In the genomic region with DNA sequence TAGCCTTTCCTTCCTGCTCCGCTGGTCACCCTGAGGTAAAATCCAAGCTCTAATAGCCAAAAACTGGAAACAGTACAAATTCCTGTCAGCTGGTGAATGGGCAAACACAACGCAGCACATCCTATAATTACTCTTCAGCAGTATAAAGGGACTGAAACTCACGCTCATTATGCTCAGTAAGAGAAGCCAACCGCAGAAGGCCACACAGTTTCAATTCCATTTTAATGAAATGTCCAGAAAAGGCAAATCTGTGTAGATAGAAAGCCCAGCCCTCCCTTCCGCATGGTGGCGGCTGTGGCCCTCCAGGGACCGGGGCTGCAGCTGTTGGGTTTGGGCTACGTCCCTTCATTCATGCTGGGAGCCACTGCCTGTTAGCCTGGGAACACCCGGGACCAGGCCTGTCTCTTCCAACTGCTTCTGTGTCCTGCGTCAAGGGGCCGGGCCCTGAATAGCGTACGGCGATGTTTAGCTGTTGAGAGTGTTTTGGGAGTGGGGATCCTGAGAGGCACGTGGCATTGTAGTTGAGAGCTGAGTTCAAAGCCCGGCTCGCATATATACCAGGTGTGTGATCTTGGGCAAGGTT, we compare ENCODE assay signal across 8 cellular contexts. TPM values are rescaled to one million over a fixed set of nuclear protein-coding genes. Genes with fewer than 3 reads are reported as not detected.
DNase-seq lines count a peak whose midpoint lies in the region; ATAC-seq and TF ChIP-seq lines count a peak whose summit lies in the region.
"Had no signal": no experiment of that assay in that cellular context is flagged by ENCODE, and none has a peak within 500 bp of the region (broad histone marks: within the 10 kb centered on the region; RNA-seq: fewer than 3 reads in every experiment).

No MANE protein-coding gene starts in this region.

- intact Hi-C loops in dendritic cell treated with granulocyte-macrophage colony-stimulating factor and Interleukin-4, amounts not matched to agents 40 ng/mL and 50 ng/mL, for 4 days (cut with micrococcal nuclease), result no loop called here
- intact Hi-C loops in thyroid gland (cut with DNase I), result no loop called here

- WGBS in thyroid gland, 2 donors, result 53 to 67% methylated on average over 12 to 17 of the region's 17 CpGs

- no peak overlapping the region for H3K4me3 ChIP-seq in thyroid gland (replicated peaks in 1 of 3)
- H3K4me3 ChIP-seq: pancreas had no signal

- peaks cover 0 to 5% of the 10 kb centered on the region in 2 donors for H3K36me3 ChIP-seq in thyroid gland

- no peaks in the 10 kb centered on the region for H3K27me3 ChIP-seq in thyroid gland
- H3K27me3 ChIP-seq: pancreas had no signal

- no peaks in the 10 kb centered on the region for H3K9me3 ChIP-seq in thyroid gland
- H3K9me3 ChIP-seq: pancreas had no signal

- no peak for TF ChIP-seq POLR2A in thyroid gland (IDR thresholded peaks at IDR 0.05)

- H3K27me3 Mint-ChIP-seq in dendritic cell treated with granulocyte-macrophage colony-stimulating factor and Interleukin-4, amounts not matched to agents 40 ng/mL and 50 ng/mL, for 4 days, result no peaks in the 10 kb centered on the region
- peaks cover 0 to 3% (median 0%) of the 10 kb centered on the region in 3 donors for H3K27me3 Mint-ChIP-seq in immature natural killer cell (ENCODE audit: low read depth in 3 of 3)

- H3K4me3 Mint-ChIP-seq in dendritic cell treated with granulocyte-macrophage colony-stimulating factor and Interleukin-4, amounts not matched to agents 40 ng/mL and 50 ng/mL, for 4 days, result no peak overlapping the region
- H3K4me3 Mint-ChIP-seq in immature natural killer cell, result no peak overlapping the region

- peak overlapping the region; percentile 50 for H3K27ac Mint-ChIP-seq in dendritic cell treated with granulocyte-macrophage colony-stimulating factor and Interleukin-4, amounts not matched to agents 40 ng/mL and 50 ng/mL, for 4 days
- peak overlapping the region in 3 of 6 donors; percentile 30 to 74 (median 35) for H3K27ac Mint-ChIP-seq in immature natural killer cell

- DNase-seq in thyroid gland, result peak in 1 of 2 donors; percentile 54
- no peak for DNase-seq in kidney glomerular epithelial cell (lab: John Stamatoyannopoulos, UW)
- DNase-seq in immature natural killer cell, result no peak
- DNase-seq: pancreas had no signal

- H3K9me3 Mint-ChIP-seq in dendritic cell treated with granulocyte-macrophage colony-stimulating factor and Interleukin-4, amounts not matched to agents 40 ng/mL and 50 ng/mL, for 4 days, result no peaks in the 10 kb centered on the region
- H3K9me3 Mint-ChIP-seq in immature natural killer cell, result no peaks in the 10 kb centered on the region

- peaks cover 39% of the 10 kb centered on the region for H3K4me1 Mint-ChIP-seq in dendritic cell treated with granulocyte-macrophage colony-stimulating factor and Interleukin-4, amounts not matched to agents 40 ng/mL and 50 ng/mL, for 4 days (ENCODE audit: low read depth)
- H3K4me1 Mint-ChIP-seq in immature natural killer cell, result peaks cover 14 to 18% of the 10 kb centered on the region in 2 donors

- ATAC-seq in GM19438 (IDR thresholded peaks at IDR 0.05; ENCODE audit: low read depth, unreplicated experiment), result peak; percentile 79
- peak; percentile 76 for ATAC-seq in HG03354 (IDR thresholded peaks at IDR 0.05; ENCODE audit: poor library complexity, severe bottlenecking, unreplicated experiment)
- no peak for ATAC-seq in HG02884 (IDR thresholded peaks at IDR 0.05; ENCODE audit: unreplicated experiment)

- H3K36me3 Mint-ChIP-seq in dendritic cell treated with granulocyte-macrophage colony-stimulating factor and Interleukin-4, amounts not matched to agents 40 ng/mL and 50 ng/mL, for 4 days (ENCODE audit: low read depth), result peaks cover 31% of the 10 kb centered on the region
- no peaks in the 10 kb centered on the region for H3K36me3 Mint-ChIP-seq in immature natural killer cell

- no peak for TF ChIP-seq CTCF in thyroid gland (IDR thresholded peaks at IDR 0.05)

- peaks cover 32 to 61% of the 10 kb centered on the region in 2 donors for H3K4me1 ChIP-seq in thyroid gland
- H3K4me1 ChIP-seq: pancreas had no signal

- peak overlapping the region in 2 of 3 donors; percentile 42 to 69 for H3K27ac ChIP-seq in thyroid gland
- H3K27ac ChIP-seq: pancreas had no signal

RNA-seq across cellular contexts. Expression of a gene that starts 23.5 kb away (rescaled TPM):
- total RNA-seq in thyroid gland, result 1 to 10 TPM in 1 of 4 donors, under 1 TPM in 3; 0.44 to 1.3 (median 0.68) TPM
- polyA plus RNA-seq in immature natural killer cell, result under 1 TPM in 2 of 3 donors, not detected in 1; 0.18 to 0.43 TPM

RNA-seq across cellular contexts. Expression of a gene that starts 40.8 kb away (rescaled TPM):
- total RNA-seq in thyroid gland, result 10 to 100 TPM; 25.0 to 53.3 (median 38.8) TPM
- polyA plus RNA-seq in immature natural killer cell, result 100 to 1,000 TPM; 132 to 193 (median 166) TPM

RNA-seq across cellular contexts. Expression of a gene that starts 41.3 kb away (rescaled TPM):
- total RNA-seq in thyroid gland, result 10 to 100 TPM in 3 of 4 donors, 1 to 10 TPM in 1; 9.1 to 15.4 (median 11.9) TPM
- 10 to 100 TPM in 1 of 3 donors, 1 to 10 TPM in 2; 2.9 to 22.4 (median 8.5) TPM for polyA plus RNA-seq in immature natural killer cell

RNA-seq across cellular contexts. Expression of a gene that starts 44.3 kb away (rescaled TPM):
- total RNA-seq in thyroid gland, result 10 to 100 TPM; 34.9 to 59.7 (median 42.9) TPM
- 1 to 10 TPM in 1 of 3 donors, under 1 TPM in 1, not detected in 1; 0.37 to 1.1 TPM for polyA plus RNA-seq in immature natural killer cell

RNA-seq across cellular contexts. Expression of a gene that starts 58.2 kb away (rescaled TPM):
- total RNA-seq in thyroid gland, result 10 to 100 TPM; 10.6 to 22.7 (median 19.1) TPM
- 100 to 1,000 TPM; 120 to 130 (median 123) TPM for polyA plus RNA-seq in immature natural killer cell
